40 cellular contexts compared by ENCODE assay signal in genomic region chr7:66227808-66228207, GRCh38.
"Had no signal": no experiment of that assay in that cellular context is flagged by ENCODE, and none has a peak within 500 bp of the region (broad histone marks: within the 10 kb centered on the region; RNA-seq: fewer than 3 reads in every experiment).

No MANE protein-coding gene starts in this region.

- H3K27me3 ChIP-seq: adrenal gland, ascending aorta, body of pancreas, brain microvascular endothelial cell, breast epithelium, cardiac muscle cell had no signal

- H3K36me3 Mint-ChIP-seq: activated naive CD4-positive, alpha-beta T cell treated with anti-CD3 and anti-CD28 coated beads, Interleukin-2, amount 10 ng/mL, durations not matched to agents 7 days and 5 days; activated naive CD4-positive, alpha-beta T cell treated with anti-CD3 and anti-CD28 coated beads, Interleukin-2, amount 50 U/mL, for 72 hours; activated naive CD8-positive, alpha-beta T cell treated with anti-CD3 and anti-CD28 coated beads, Interleukin-2, amount 10 ng/mL, durations not matched to agents 7 days and 5 days had no signal

- H3K4me3 Mint-ChIP-seq: activated naive CD4-positive, alpha-beta T cell treated with anti-CD3 and anti-CD28 coated beads for 36 hours; activated naive CD4-positive, alpha-beta T cell treated with anti-CD3 and anti-CD28 coated beads, Interleukin-2, amount 10 ng/mL, durations not matched to agents 7 days and 5 days; activated naive CD4-positive, alpha-beta T cell treated with anti-CD3 and anti-CD28 coated beads, Interleukin-2, amount 50 U/mL, for 24 hours; activated naive CD8-positive, alpha-beta T cell; activated naive CD8-positive, alpha-beta T cell treated with anti-CD3 and anti-CD28 coated beads for 36 hours; activated naive CD8-positive, alpha-beta T cell treated with anti-CD3 and anti-CD28 coated beads, Interleukin-2, amount 10 ng/mL, durations not matched to agents 7 days and 5 days; activated naive CD8-positive, alpha-beta T cell treated with anti-CD3 and anti-CD28 coated beads, Interleukin-2, amount 50 U/mL, for 24 hours; activated T-cell treated with anti-CD3 and anti-CD28 coated beads, Interleukin-2, amount 50 U/mL, for 24 hours; activated T-cell treated with anti-CD3 and anti-CD28 coated beads, Interleukin-2, amount 50 U/mL, for 4 hours; activated T-cell treated with anti-CD3 and anti-CD28 coated beads, Interleukin-2, amount 50 U/mL, for 72 hours; activated T-helper 1 cell treated with anti-CD3 and anti-CD28 coated beads, Interleukin-12 subunit alpha, Interleukin-12 subunit beta, Interleukin-2, Interleukin-4 antibody, amounts not matched to agents 30 ng/mL and 10 ng/mL and 1 ng/mL, durations not matched to agents 14 hours and 24 hours and 36 hours; activated T-helper 17 cell treated with anti-CD3 and anti-CD28 coated beads, Interleukin-2, amount 50 U/mL, for 72 hours; brain; central memory CD8-positive, alpha-beta T cell had no signal

- H3K36me3 ChIP-seq: adrenal gland, ascending aorta, brain microvascular endothelial cell, breast epithelium, cardiac muscle cell had no signal

- H3K9me3 Mint-ChIP-seq: activated naive CD4-positive, alpha-beta T cell treated with anti-CD3 and anti-CD28 coated beads, Interleukin-2, amount 10 ng/mL, durations not matched to agents 7 days and 5 days; activated naive CD4-positive, alpha-beta T cell treated with anti-CD3 and anti-CD28 coated beads, Interleukin-2, amount 50 U/mL, for 24 hours; activated naive CD8-positive, alpha-beta T cell treated with anti-CD3 and anti-CD28 coated beads, Interleukin-2, amount 50 U/mL, for 24 hours; activated T-cell treated with anti-CD3 and anti-CD28 coated beads, Interleukin-2, amount 50 U/mL, for 24 hours; activated T-cell treated with anti-CD3 and anti-CD28 coated beads, Interleukin-2, amount 50 U/mL, for 4 hours; activated T-cell treated with anti-CD3 and anti-CD28 coated beads, Interleukin-2, amount 50 U/mL, for 72 hours; activated T-helper 1 cell treated with anti-CD3 and anti-CD28 coated beads, Interleukin-12 subunit alpha, Interleukin-12 subunit beta, Interleukin-2, Interleukin-4 antibody, amounts not matched to agents 30 ng/mL and 10 ng/mL and 1 ng/mL, durations not matched to agents 14 hours and 24 hours and 36 hours; activated T-helper 17 cell treated with anti-CD3 and anti-CD28 coated beads, Interleukin-2, amount 50 U/mL, for 72 hours; activated T-helper 2 cell treated with anti-CD3 and anti-CD28 coated beads, Interferon-gamma antibody, Interleukin-2, Interleukin-4, amounts not matched to agents 10 μg/mL and 5 μg/mL and 100 μg/mL, durations not matched to agents 14 hours and 24 hours and 36 hours; central memory CD8-positive, alpha-beta T cell had no signal

- DNase-seq: activated effector memory CD4-positive, alpha-beta T cell treated with anti-CD3 and anti-CD28 coated beads, Interleukin-2, amount 50 U/mL, for 16 hours; activated effector memory CD4-positive, alpha-beta T cell treated with Interleukin-2 at 50 U/mL for 16 hours; activated gamma-delta T cell; activated gamma-delta T cell treated with Interleukin-2 at 50 U/mL for 16 hours; activated naive CD4-positive, alpha-beta T cell; activated naive CD4-positive, alpha-beta T cell treated with anti-CD3 and anti-CD28 coated beads for 36 hours; activated naive CD4-positive, alpha-beta T cell treated with anti-CD3 and anti-CD28 coated beads, Interleukin-2, amount 10 ng/mL, durations not matched to agents 7 days and 5 days; activated naive CD4-positive, alpha-beta T cell treated with anti-CD3 and anti-CD28 coated beads, Interleukin-2, amount 50 U/mL, for 16 hours; activated naive CD4-positive, alpha-beta T cell treated with Interleukin-2 at 50 U/mL for 16 hours; activated naive CD8-positive, alpha-beta T cell treated with anti-CD3 and anti-CD28 coated beads for 36 hours; activated naive CD8-positive, alpha-beta T cell treated with anti-CD3 and anti-CD28 coated beads, Interleukin-2, amount 10 ng/mL, durations not matched to agents 7 days and 5 days; activated naive CD8-positive, alpha-beta T cell treated with anti-CD3 and anti-CD28 coated beads, Interleukin-2, amount 50 U/mL, for 24 hours; activated T-cell treated with anti-CD3 and anti-CD28 coated beads, Interleukin-2, amount 50 U/mL, for 1 hour; activated T-cell treated with anti-CD3 and anti-CD28 coated beads, Interleukin-2, amount 50 U/mL, for 24 hours; activated T-cell treated with anti-CD3 and anti-CD28 coated beads, Interleukin-2, amount 50 U/mL, for 4 hours; activated T-cell treated with anti-CD3 and anti-CD28 coated beads, Interleukin-2, amount 50 U/mL, for 48 hours; activated T-cell treated with anti-CD3 and anti-CD28 coated beads, Interleukin-2, amount 50 U/mL, for 72 hours; adrenal gland; amniotic stem cell; amygdala; anterior cingulate cortex; aorta; body of pancreas; brain microvascular endothelial cell; caudate nucleus; central memory CD4-positive, alpha-beta T cell; cerebellar nuclear complex had no signal

- ATAC-seq: activated naive CD4-positive, alpha-beta T cell treated with anti-CD3 and anti-CD28 coated beads, Interleukin-2, amount 50 U/mL, for 72 hours; activated naive CD8-positive, alpha-beta T cell treated with anti-CD3 and anti-CD28 coated beads, Interleukin-2, amount 50 U/mL, for 24 hours; activated T-cell treated with anti-CD3 and anti-CD28 coated beads, Interleukin-2, amount 50 U/mL, for 4 hours; activated T-cell treated with anti-CD3 and anti-CD28 coated beads, Interleukin-2, amount 50 U/mL, for 72 hours; activated T-helper 17 cell treated with anti-CD3 and anti-CD28 coated beads, Interleukin-2, amount 50 U/mL, for 72 hours; body of pancreas had no signal

- H3K27ac ChIP-seq: adrenal gland, ascending aorta, body of pancreas, brain microvascular endothelial cell, breast epithelium, cardiac muscle cell had no signal

- H3K4me1 Mint-ChIP-seq: activated naive CD4-positive, alpha-beta T cell treated with anti-CD3 and anti-CD28 coated beads, Interleukin-2, amount 10 ng/mL, durations not matched to agents 7 days and 5 days; activated naive CD4-positive, alpha-beta T cell treated with anti-CD3 and anti-CD28 coated beads, Interleukin-2, amount 50 U/mL, for 24 hours; activated naive CD8-positive, alpha-beta T cell treated with anti-CD3 and anti-CD28 coated beads for 36 hours; activated naive CD8-positive, alpha-beta T cell treated with anti-CD3 and anti-CD28 coated beads, Interleukin-2, amount 50 U/mL, for 24 hours; activated T-helper 17 cell treated with anti-CD3 and anti-CD28 coated beads, Interleukin-2, amount 50 U/mL, for 72 hours; central memory CD8-positive, alpha-beta T cell had no signal

- H3K27me3 Mint-ChIP-seq: activated naive CD4-positive, alpha-beta T cell treated with anti-CD3 and anti-CD28 coated beads, Interleukin-2, amount 10 ng/mL, durations not matched to agents 7 days and 5 days; activated naive CD4-positive, alpha-beta T cell treated with anti-CD3 and anti-CD28 coated beads, Interleukin-2, amount 50 U/mL, for 24 hours; activated naive CD8-positive, alpha-beta T cell; activated naive CD8-positive, alpha-beta T cell treated with anti-CD3 and anti-CD28 coated beads for 36 hours; activated naive CD8-positive, alpha-beta T cell treated with anti-CD3 and anti-CD28 coated beads, Interleukin-2, amount 10 ng/mL, durations not matched to agents 7 days and 5 days; activated naive CD8-positive, alpha-beta T cell treated with anti-CD3 and anti-CD28 coated beads, Interleukin-2, amount 50 U/mL, for 24 hours; activated T-cell treated with anti-CD3 and anti-CD28 coated beads, Interleukin-2, amount 50 U/mL, for 24 hours; activated T-helper 17 cell treated with anti-CD3 and anti-CD28 coated beads, Interleukin-2, amount 50 U/mL, for 72 hours; brain; central memory CD8-positive, alpha-beta T cell had no signal

- H3K4me1 ChIP-seq: breast epithelium had no signal

- H3K9me3 ChIP-seq: adrenal gland, body of pancreas had no signal

- FAIRE-seq: astrocyte, bronchial epithelial cell had no signal

- H3K27ac Mint-ChIP-seq: activated naive CD4-positive, alpha-beta T cell treated with anti-CD3 and anti-CD28 coated beads for 36 hours; activated naive CD4-positive, alpha-beta T cell treated with anti-CD3 and anti-CD28 coated beads, Interleukin-2, amount 10 ng/mL, durations not matched to agents 7 days and 5 days; activated naive CD4-positive, alpha-beta T cell treated with anti-CD3 and anti-CD28 coated beads, Interleukin-2, amount 50 U/mL, for 24 hours; activated naive CD4-positive, alpha-beta T cell treated with anti-CD3 and anti-CD28 coated beads, Interleukin-2, amount 50 U/mL, for 72 hours; activated naive CD8-positive, alpha-beta T cell; activated naive CD8-positive, alpha-beta T cell treated with anti-CD3 and anti-CD28 coated beads for 36 hours; activated naive CD8-positive, alpha-beta T cell treated with anti-CD3 and anti-CD28 coated beads, Interleukin-2, amount 10 ng/mL, durations not matched to agents 7 days and 5 days; activated naive CD8-positive, alpha-beta T cell treated with anti-CD3 and anti-CD28 coated beads, Interleukin-2, amount 50 U/mL, for 24 hours; activated T-cell treated with anti-CD3 and anti-CD28 coated beads, Interleukin-2, amount 50 U/mL, for 24 hours; activated T-cell treated with anti-CD3 and anti-CD28 coated beads, Interleukin-2, amount 50 U/mL, for 72 hours; activated T-helper 1 cell treated with anti-CD3 and anti-CD28 coated beads, Interleukin-12 subunit alpha, Interleukin-12 subunit beta, Interleukin-2, Interleukin-4 antibody, amounts not matched to agents 30 ng/mL and 10 ng/mL and 1 ng/mL, durations not matched to agents 14 hours and 24 hours and 36 hours; activated T-helper 17 cell treated with anti-CD3 and anti-CD28 coated beads, Interleukin-2, amount 50 U/mL, for 72 hours; activated T-helper 2 cell treated with anti-CD3 and anti-CD28 coated beads, Interferon-gamma antibody, Interleukin-2, Interleukin-4, amounts not matched to agents 10 μg/mL and 5 μg/mL and 100 μg/mL, durations not matched to agents 14 hours and 24 hours and 36 hours had no signal

- H3K4me3 ChIP-seq: adrenal gland, ascending aorta, body of pancreas, breast epithelium, cardiac muscle cell had no signal
